ENCODE assay signal across 8 cellular contexts in genomic region chr5:139669681-139670368, GRCh38.
DNase-seq lines count a peak whose midpoint lies in the region; ATAC-seq lines count a peak whose summit lies in the region.

No MANE protein-coding gene starts in this region.

- ATAC-seq in HG03159 (IDR thresholded peaks at IDR 0.05; ENCODE audit: unreplicated experiment), result peak; percentile 31

- H3K27ac ChIP-seq in substantia nigra (ENCODE audit: low read depth, low read length, poor library complexity, severe bottlenecking), result peak overlapping the region; percentile 98

- DNase-seq in activated T-cell treated with anti-CD3 and anti-CD28 coated beads for 48 hours (ENCODE audit: low read depth) (peak; percentile 12), activated T-cell treated with anti-CD3 and anti-CD28 coated beads for 4 hours (no peak), kidney tubule cell (ENCODE audit: low spot score) (peak; percentile 1), substantia nigra (lab: John Stamatoyannopoulos, UW) (peak in 13 of 49 donors; percentile 25 to 74 (median 41)), HCEC 1CT (no peak), NCI-H2107 (lab: John Stamatoyannopoulos, UW) (no peak)
- peak; percentile 30 for DNase-seq in activated CD8-positive, alpha-beta memory T cell treated with anti-CD3 and anti-CD28 coated beads, Interleukin-2, amount 50 U/mL, for 4 hours

Comparison
In these comparisons a context has a peak if more than half of its experiments do, and no peak if none do; other contexts are left out.
1. DNase-seq: peak in activated T-cell treated with anti-CD3 and anti-CD28 coated beads for 48 hours (single experiment), activated CD8-positive, alpha-beta memory T cell treated with anti-CD3 and anti-CD28 coated beads, Interleukin-2, amount 50 U/mL, for 4 hours (single experiment) and kidney tubule cell (single experiment); none in activated T-cell treated with anti-CD3 and anti-CD28 coated beads for 4 hours (single experiment), HCEC 1CT (single experiment) and NCI-H2107 (single experiment).